In the genomic region with DNA sequence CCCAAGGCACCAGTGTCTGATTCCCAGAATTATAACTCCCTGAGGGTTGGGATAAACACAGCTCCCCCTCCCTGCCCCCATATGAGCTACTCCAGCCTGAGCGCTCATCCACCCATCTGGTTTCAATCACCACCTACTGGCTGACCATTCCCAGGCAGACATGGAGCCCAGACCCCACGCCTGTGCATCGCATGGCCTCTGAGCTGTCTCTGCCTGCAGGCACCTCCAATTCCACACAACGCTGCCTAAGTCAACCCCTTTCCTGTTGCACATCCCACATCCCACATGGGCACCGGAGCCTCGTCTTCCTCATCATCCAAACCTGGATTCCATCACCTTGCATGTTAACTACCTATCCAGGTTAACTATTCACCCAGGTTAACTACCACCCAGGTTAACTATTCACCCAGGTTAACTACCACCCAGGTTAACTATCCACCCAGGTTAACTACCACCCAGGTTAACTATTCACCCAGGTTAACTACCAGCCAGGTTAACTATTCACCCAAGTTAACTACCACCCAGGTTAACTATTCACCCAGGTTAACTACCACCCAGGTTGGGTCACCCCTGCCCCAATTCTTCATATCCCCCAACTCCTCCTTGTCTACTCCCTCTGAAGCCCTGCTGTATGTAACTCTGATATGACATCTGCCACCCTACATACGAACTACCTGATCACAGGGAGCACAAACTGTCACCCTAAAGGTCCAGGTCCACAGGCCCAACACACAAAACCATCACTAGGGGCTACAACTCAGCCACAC, we compare ENCODE assay signal across 16 cellular contexts. TPM values are rescaled to one million over a fixed set of nuclear protein-coding genes. Genes with fewer than 3 reads are reported as not detected.
"Had no signal": no experiment of that assay in that cellular context is flagged by ENCODE, and none has a peak within 500 bp of the region (broad histone marks: within the 10 kb centered on the region; RNA-seq: fewer than 3 reads in every experiment).

No MANE protein-coding gene starts in this region.

- H3K4me3 ChIP-seq: left lung, thoracic aorta had no signal

- DNase-seq: activated CD4-positive, alpha-beta T cell treated with anti-CD3 and anti-CD28 coated beads for 1 hour; activated CD4-positive, alpha-beta T cell treated with anti-CD3 and anti-CD28 coated beads, Interleukin-2, amount 50 U/mL, for 48 hours; activated CD8-positive, alpha-beta memory T cell treated with anti-CD3 and anti-CD28 coated beads, Interleukin-2, amount 10 ng/mL, durations not matched to agents 7 days and 5 days; activated effector memory CD4-positive, alpha-beta T cell treated with anti-CD3 and anti-CD28 coated beads, Interleukin-2, amount 50 U/mL, for 16 hours; activated naive CD8-positive, alpha-beta T cell treated with anti-CD3 and anti-CD28 coated beads, Interleukin-2, amount 10 ng/mL, durations not matched to agents 7 days and 5 days; activated T-cell treated with anti-CD3 and anti-CD28 coated beads, Interleukin-2, amount 50 U/mL, for 4 hours; anterior cingulate cortex; endodermal cell; left lung; stimulated activated CD4-positive, alpha-beta T cell treated with anti-CD3 and anti-CD28 coated beads, Interleukin-4, amount 100 ng/mL, for 1 hour; stimulated activated CD8-positive, alpha-beta memory T cell treated with anti-CD3 and anti-CD28 coated beads, Interleukin-4, amount 100 ng/mL, for 48 hours; T-helper 9 cell had no signal

- ATAC-seq: activated CD8-positive, alpha-beta memory T cell treated with anti-CD3 and anti-CD28 coated beads, Interleukin-2, amount 10 ng/mL, durations not matched to agents 7 days and 5 days; activated T-cell treated with anti-CD3 and anti-CD28 coated beads, Interleukin-2, amount 50 U/mL, for 4 hours; left lung had no signal

RNA-seq across cellular contexts. Expression of gene TEX51, which starts 47.8 kb away (rescaled TPM):
- polyA plus RNA-seq: esophagus, neural cell, urinary bladder had no signal
